Comparison of ENCODE assay signal across 3 cellular contexts in genomic region chr12:23290627-23291330, GRCh38.
TF ChIP-seq lines count a peak whose summit lies in the region.

No MANE protein-coding gene starts in this region.

TF ChIP-seq in liver, 16 proteins besides CTCF, POLR2A, EP300 and RAD21 (continued from another document):
- no peak for TF ChIP-seq ZBTB33 (IDR thresholded peaks at IDR 0.05)
- TF ChIP-seq MAX (IDR thresholded peaks at IDR 0.05): peak; percentile 38
- TF ChIP-seq RXRA (IDR thresholded peaks at IDR 0.05): peak; percentile 18 to 21
- TF ChIP-seq GABPA (IDR thresholded peaks at IDR 0.05 in 1 of 2, conservative IDR thresholded peaks at IDR 0.05 in 1 of 2): no peak
- no peak for TF ChIP-seq FOXA2 (IDR thresholded peaks at IDR 0.05)
- TF ChIP-seq REST (IDR thresholded peaks at IDR 0.05): no peak
- TF ChIP-seq YY1 (IDR thresholded peaks at IDR 0.05): peak; percentile 78
- peak in 1 of 2 donors; percentile 24 for TF ChIP-seq HNF4A (conservative IDR thresholded peaks at IDR 0.05)
- TF ChIP-seq ATF3 (IDR thresholded peaks at IDR 0.05): no peak
- no peak for TF ChIP-seq JUND (IDR thresholded peaks at IDR 0.05)
- no peak for TF ChIP-seq NR2F2 (IDR thresholded peaks at IDR 0.05)

TF ChIP-seq in HepG2, 621 proteins besides CTCF, POLR2A, EP300 and RAD21 (continued from another document):
- no peak for TF ChIP-seq GFI1 (CRISPR knock-in tag; IDR thresholded peaks at IDR 0.05; ENCODE audit: borderline replicate concordance)

TF ChIP-seq in SK-N-SH, 30 proteins besides CTCF, POLR2A, EP300 and RAD21 (continued from another document):
- no peak for TF ChIP-seq RCOR1 (IDR thresholded peaks at IDR 0.05; ENCODE audit: low read length)
- TF ChIP-seq RXRA (IDR thresholded peaks at IDR 0.05; ENCODE audit: borderline replicate concordance, low read depth): no peak
- no peak for TF ChIP-seq MXI1 (IDR thresholded peaks at IDR 0.05; ENCODE audit: low read depth, low read length)
- TF ChIP-seq SIN3A (IDR thresholded peaks at IDR 0.05; ENCODE audit: borderline replicate concordance, low read depth, low read length): no peak
- no peak for TF ChIP-seq IRF3 (IDR thresholded peaks at IDR 0.05; ENCODE audit: low read depth, low read length)
- no peak for TF ChIP-seq TCF12 (IDR thresholded peaks at IDR 0.05)
- TF ChIP-seq FOXM1 (IDR thresholded peaks at IDR 0.05; ENCODE audit: low read depth): no peak
